8 cellular contexts compared by ENCODE assay signal in the genomic region with DNA sequence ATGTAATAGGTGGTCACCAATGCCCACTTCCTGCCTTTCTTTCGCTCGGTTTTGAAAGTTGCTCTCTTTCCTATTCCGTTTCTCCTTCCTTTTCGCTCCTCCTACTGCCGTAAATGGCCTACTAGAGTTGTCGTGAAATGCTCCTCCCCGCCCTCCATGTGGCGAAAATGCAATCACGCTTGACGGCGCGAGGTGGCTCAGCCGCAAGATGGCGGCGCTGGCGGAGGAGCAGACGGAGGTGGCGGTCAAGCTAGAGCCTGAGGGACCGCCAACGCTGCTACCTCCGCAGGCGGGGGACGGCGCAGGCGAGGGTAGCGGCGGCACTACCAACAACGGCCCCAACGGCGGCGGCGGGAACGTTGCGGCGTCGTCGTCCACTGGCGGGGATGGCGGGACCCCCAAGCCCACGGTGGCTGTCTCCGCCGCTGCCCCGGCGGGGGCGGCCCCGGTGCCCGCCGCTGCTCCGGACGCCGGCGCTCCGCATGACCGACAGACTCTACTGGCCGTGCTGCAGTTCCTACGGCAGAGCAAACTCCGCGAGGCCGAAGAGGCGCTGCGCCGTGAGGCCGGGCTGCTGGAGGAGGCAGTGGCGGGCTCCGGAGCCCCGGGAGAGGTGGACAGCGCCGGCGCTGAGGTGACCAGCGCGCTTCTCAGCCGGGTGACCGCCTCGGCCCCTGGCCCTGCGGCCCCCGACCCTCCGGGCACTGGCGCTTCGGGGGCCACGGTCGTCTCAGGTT. TPM values are rescaled to one million over a fixed set of nuclear protein-coding genes. Genes with fewer than 3 reads are reported as not detected.
A peak's percentile ranks its signal among the peaks of the same experiment; 100 is the strongest.
DNase-seq lines count a peak whose midpoint lies in the region; ATAC-seq and TF ChIP-seq lines count a peak whose summit lies in the region.

Gene TAF5, plus strand, starts transcription at position 195 of the 737 bp plus-strand sequence. Its CDS starts 14 bp downstream, at position 209.

- peak; percentile 73 for DNase-seq in NCI-H1105 (lab: John Stamatoyannopoulos, UW)
- DNase-seq in SKM-1 (lab: John Stamatoyannopoulos, UW; ENCODE audit: unreplicated experiment): peak; percentile 98
- DNase-seq in activated naive CD4-positive, alpha-beta T cell treated with anti-CD3 and anti-CD28 coated beads, Interleukin-2, amount 50 U/mL, for 72 hours (ENCODE audit: low spot score in 2 of 2): peak; percentile 89 to 92
- peak; percentile 79 for DNase-seq in glomerular endothelial cell (ENCODE audit: extremely low read depth, low read depth, low spot score)
- DNase-seq in occipital lobe (lab: John Stamatoyannopoulos, UW): peak; percentile 89

- no peaks in the 10 kb centered on the region for H3K9me3 Mint-ChIP-seq in activated naive CD4-positive, alpha-beta T cell treated with anti-CD3 and anti-CD28 coated beads, Interleukin-2, amount 50 U/mL, for 72 hours

- H3K27ac ChIP-seq in temporal lobe (ENCODE audit: low read depth, low read length): no peak within 1 kb of the TSS

- ATAC-seq in HG02642 (IDR thresholded peaks at IDR 0.05; ENCODE audit: poor library complexity, unreplicated experiment): peak; percentile 71
- ATAC-seq in activated naive CD4-positive, alpha-beta T cell treated with anti-CD3 and anti-CD28 coated beads, Interleukin-2, amount 50 U/mL, for 72 hours: peak; percentile 62 to 64

- peak within 1 kb of the TSS; percentile 92 to 95 for H3K27ac Mint-ChIP-seq in activated naive CD4-positive, alpha-beta T cell treated with anti-CD3 and anti-CD28 coated beads, Interleukin-2, amount 50 U/mL, for 72 hours

- peaks cover 0 to 5% of the 10 kb centered on the region in 2 donors for H3K36me3 Mint-ChIP-seq in activated naive CD4-positive, alpha-beta T cell treated with anti-CD3 and anti-CD28 coated beads, Interleukin-2, amount 50 U/mL, for 72 hours

- peak; percentile 95 for TF ChIP-seq POLR2A in GM10847 (IDR thresholded peaks at IDR 0.05; ENCODE audit: extremely low read depth, insufficient read length)

RNA-seq across cellular contexts. Expression of gene TAF5, which starts in this region (rescaled TPM):
- 10 to 100 TPM in 1 of 2 donors, 1 to 10 TPM in 1; 10.0 to 21.8 TPM for total RNA-seq in activated naive CD4-positive, alpha-beta T cell treated with anti-CD3 and anti-CD28 coated beads, Interleukin-2, amount 50 U/mL, for 72 hours
- total RNA-seq in glomerular endothelial cell (2.7 and 2.8 TPM in 2 replicates), occipital lobe (13.1 TPM), temporal lobe (10.1 TPM)
